Comparison of ENCODE assay signal across 29 cellular contexts in the genomic region with DNA sequence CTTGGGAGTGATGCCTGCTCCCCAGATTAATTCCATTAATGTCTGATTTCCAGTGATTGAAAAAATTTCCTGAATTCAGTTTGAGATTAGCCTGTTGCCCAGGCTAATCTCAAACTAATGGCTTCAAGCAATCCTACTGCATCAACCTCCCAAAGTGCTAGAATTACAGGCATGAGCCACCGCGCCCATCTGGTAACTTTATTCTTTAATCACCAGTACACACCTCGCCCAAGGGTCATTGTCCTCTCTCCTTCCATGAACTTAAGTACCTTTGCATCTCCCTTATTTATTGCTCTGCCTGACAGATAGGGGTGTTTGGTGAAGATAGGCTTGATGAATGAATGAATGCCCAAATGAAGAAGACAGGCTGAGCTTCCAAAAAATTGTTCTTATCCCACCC.
"Had no signal": no experiment of that assay in that cellular context is flagged by ENCODE, and none has a peak within 500 bp of the region (broad histone marks: within the 10 kb centered on the region; RNA-seq: fewer than 3 reads in every experiment).

No MANE protein-coding gene starts in this region.

- ATAC-seq: activated naive CD8-positive, alpha-beta T cell treated with anti-CD3 and anti-CD28 coated beads, Interleukin-2, amount 50 U/mL, for 24 hours; activated T-cell treated with anti-CD3 and anti-CD28 coated beads, Interleukin-2, amount 50 U/mL, for 4 hours; activated T-helper 17 cell treated with anti-CD3 and anti-CD28 coated beads, Interleukin-2, amount 50 U/mL, for 72 hours; body of pancreas; effector memory CD8-positive, alpha-beta T cell; foreskin keratinocyte; gastrocnemius medialis; heart left ventricle; WTC11 had no signal

- H3K4me1 ChIP-seq: adrenal gland, esophagus muscularis mucosa, gastrocnemius medialis, heart left ventricle had no signal

- H3K4me3 ChIP-seq: adrenal gland, body of pancreas, esophagus muscularis mucosa, gastrocnemius medialis, heart left ventricle had no signal

- FAIRE-seq: colon had no signal

- H3K9me3 ChIP-seq: adrenal gland, body of pancreas, esophagus muscularis mucosa, gastrocnemius medialis, heart left ventricle had no signal

- DNase-seq: activated CD4-positive, alpha-beta memory T cell treated with anti-CD3 and anti-CD28 coated beads, Interleukin-2, amount 10 ng/mL, durations not matched to agents 7 days and 5 days; activated CD4-positive, alpha-beta T cell treated with anti-CD3 and anti-CD28 coated beads for 1 hour; activated CD4-positive, alpha-beta T cell treated with anti-CD3 and anti-CD28 coated beads for 4 hours; activated CD4-positive, alpha-beta T cell treated with anti-CD3 and anti-CD28 coated beads, Interleukin-2, amount 10 ng/mL, durations not matched to agents 7 days and 5 days; activated CD4-positive, alpha-beta T cell treated with anti-CD3 and anti-CD28 coated beads, Interleukin-2, amount 50 U/mL, for 4 hours; activated effector memory CD4-positive, alpha-beta T cell treated with Interleukin-2 at 50 U/mL for 16 hours; activated naive CD4-positive, alpha-beta T cell treated with anti-CD3 and anti-CD28 coated beads for 36 hours; activated naive CD8-positive, alpha-beta T cell treated with anti-CD3 and anti-CD28 coated beads for 36 hours; activated naive CD8-positive, alpha-beta T cell treated with anti-CD3 and anti-CD28 coated beads, Interleukin-2, amount 50 U/mL, for 24 hours; activated T-cell treated with anti-CD3 and anti-CD28 coated beads, Interleukin-2, amount 50 U/mL, for 4 hours; adrenal gland; amygdala; aorta; body of pancreas; caudate nucleus; cortex of kidney; dermis blood vessel endothelial cell; effector CD4-positive, alpha-beta T cell; effector memory CD8-positive, alpha-beta T cell; erythroblast; foreskin keratinocyte; gastrocnemius medialis; glutamatergic neuron; heart left ventricle; T-helper 2 cell had no signal

- H3K36me3 ChIP-seq: adrenal gland, esophagus muscularis mucosa, gastrocnemius medialis, heart left ventricle had no signal
